Comparison of ENCODE assay signal across 1 cellular context in genomic region chr19:56309511-56310185, GRCh38.
TF ChIP-seq lines count a peak whose summit lies in the region.

No MANE protein-coding gene starts in this region.

TF ChIP-seq in HCT116, 20 proteins besides CTCF, POLR2A, EP300 and RAD21 (continued from another document):
- TF ChIP-seq YY1 (IDR thresholded peaks at IDR 0.05; ENCODE audit: extremely low read depth, insufficient replicate concordance, low read depth, low read length): no peak
- no peak for TF ChIP-seq CEBPB (IDR thresholded peaks at IDR 0.05; ENCODE audit: low read depth)
- TF ChIP-seq ZNF274 (IDR thresholded peaks at IDR 0.05; ENCODE audit: low read depth, low read length): no peak
- TF ChIP-seq SIN3A (IDR thresholded peaks at IDR 0.05; ENCODE audit: low read depth): no peak
- TF ChIP-seq ZBTB33 (IDR thresholded peaks at IDR 0.05; ENCODE audit: extremely low read depth, insufficient replicate concordance, low read length): no peak
- no peak for TF ChIP-seq ZFX (IDR thresholded peaks at IDR 0.05)
- no peak for TF ChIP-seq SP1 (IDR thresholded peaks at IDR 0.05; ENCODE audit: low read depth)
- no peak for TF ChIP-seq FOSL1 (IDR thresholded peaks at IDR 0.05; ENCODE audit: low read depth)
- TF ChIP-seq ATF3 (IDR thresholded peaks at IDR 0.05): no peak
- no peak for TF ChIP-seq ELF1 (IDR thresholded peaks at IDR 0.05; ENCODE audit: borderline replicate concordance, low read depth)
- TF ChIP-seq JUND (IDR thresholded peaks at IDR 0.05): no peak
- TF ChIP-seq SRF (IDR thresholded peaks at IDR 0.05; ENCODE audit: low read depth): no peak
- TF ChIP-seq TCF7L2 (IDR thresholded peaks at IDR 0.05; ENCODE audit: borderline replicate concordance, extremely low read depth, insufficient read depth, insufficient read length): no peak
- no peak for TF ChIP-seq POLR2AphosphoS5 (IDR thresholded peaks at IDR 0.05; ENCODE audit: low read depth, low read length)
- TF ChIP-seq MAX (IDR thresholded peaks at IDR 0.05): no peak
